In the genomic region with DNA sequence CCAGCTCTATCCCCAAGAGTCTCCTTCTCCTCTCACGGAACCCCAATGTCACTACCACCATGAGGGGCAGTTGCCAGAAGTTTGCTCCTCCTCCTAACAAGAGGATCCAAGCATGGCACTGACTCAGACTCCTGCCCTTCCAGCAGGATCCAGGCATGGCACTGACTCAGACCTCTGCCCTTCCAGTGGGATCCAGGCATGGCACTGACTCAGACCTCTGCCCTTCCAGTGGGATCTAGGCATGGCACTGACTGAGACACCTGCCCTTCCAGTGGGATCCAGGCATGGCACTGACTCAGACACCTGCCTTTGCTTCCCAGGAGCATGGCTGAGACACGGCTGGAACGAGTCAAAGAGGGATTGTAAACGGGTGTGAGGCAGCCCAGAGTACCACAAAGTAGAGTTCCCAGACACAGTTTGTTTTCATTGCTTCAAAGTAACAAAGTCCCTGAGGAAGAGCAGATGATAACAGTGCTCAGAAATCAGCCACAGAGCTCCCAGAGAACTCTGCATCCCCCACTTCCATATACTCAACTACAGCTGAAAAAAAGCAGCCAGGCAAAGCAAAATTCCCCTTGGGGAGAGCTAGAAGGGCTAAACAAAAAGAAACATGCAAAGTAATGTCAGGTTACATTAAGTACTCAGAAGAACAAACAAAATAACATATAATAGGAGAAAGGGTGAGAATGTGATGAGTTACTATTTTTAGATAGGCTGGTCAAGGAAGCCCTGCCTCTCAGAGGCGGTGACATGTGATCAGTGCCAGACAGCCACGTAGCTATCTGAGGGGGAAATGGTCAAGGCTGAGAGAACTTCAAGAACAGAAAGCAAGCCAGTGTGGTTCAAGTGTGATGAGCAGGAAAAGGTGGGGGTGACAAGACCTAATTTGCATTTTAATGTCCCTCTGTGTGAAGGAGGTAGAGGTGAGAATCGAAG, we compare ENCODE assay signal across 8 cellular contexts. TPM values are rescaled to one million over a fixed set of nuclear protein-coding genes. Genes with fewer than 3 reads are reported as not detected.
DNase-seq lines count a peak whose midpoint lies in the region; ATAC-seq and TF ChIP-seq lines count a peak whose summit lies in the region.

No MANE protein-coding gene starts in this region.

- no peaks in the 10 kb centered on the region for H3K36me3 ChIP-seq in mucosa of descending colon (ENCODE audit: low read depth)

- no peak overlapping the region for H3K4me3 ChIP-seq in mucosa of descending colon

- ATAC-seq in HG02678 (IDR thresholded peaks at IDR 0.05; ENCODE audit: unreplicated experiment) = peak; percentile 85
- ATAC-seq in activated naive CD8-positive, alpha-beta T cell treated with anti-CD3 and anti-CD28 coated beads, Interleukin-2, amount 10 ng/mL, durations not matched to agents 7 days and 5 days (ENCODE audit: low read depth) = peak; percentile 41
- ATAC-seq in mucosa of descending colon = peak; percentile 52

- peak overlapping the region; percentile 53 for H3K4me3 Mint-ChIP-seq in activated naive CD8-positive, alpha-beta T cell treated with anti-CD3 and anti-CD28 coated beads, Interleukin-2, amount 10 ng/mL, durations not matched to agents 7 days and 5 days

- H3K27me3 Mint-ChIP-seq in activated naive CD8-positive, alpha-beta T cell treated with anti-CD3 and anti-CD28 coated beads, Interleukin-2, amount 10 ng/mL, durations not matched to agents 7 days and 5 days = no peaks in the 10 kb centered on the region

- peak overlapping the region; percentile 67 for H3K27ac Mint-ChIP-seq in activated naive CD8-positive, alpha-beta T cell treated with anti-CD3 and anti-CD28 coated beads, Interleukin-2, amount 10 ng/mL, durations not matched to agents 7 days and 5 days

- H3K9me3 Mint-ChIP-seq in activated naive CD8-positive, alpha-beta T cell treated with anti-CD3 and anti-CD28 coated beads, Interleukin-2, amount 10 ng/mL, durations not matched to agents 7 days and 5 days = no peaks in the 10 kb centered on the region

- POLR2A ChIA-PET in activated naive CD8-positive, alpha-beta T cell treated with anti-CD3 and anti-CD28 coated beads, Interleukin-2, amount 10 ng/mL, durations not matched to agents 7 days and 5 days (lab: Charles Lee) = interaction anchor here (1.6 kb wide), 1 partner anchor 81 kb away, joined by 5 read pairs; no protein-coding TSS in a partner anchor

- H3K36me3 Mint-ChIP-seq in activated naive CD8-positive, alpha-beta T cell treated with anti-CD3 and anti-CD28 coated beads, Interleukin-2, amount 10 ng/mL, durations not matched to agents 7 days and 5 days = peaks cover 24% of the 10 kb centered on the region

- intact Hi-C loops in mucosa of descending colon (cut with DNase I, micrococcal nuclease) = no loop called here

- TF ChIP-seq CTCF in mucosa of descending colon (IDR thresholded peaks at IDR 0.05) = no peak

- peak; percentile 2 for DNase-seq in stimulated activated naive CD4-positive, alpha-beta T cell treated with Interleukin-2 at 50 U/mL for 16 hours (lab: John Stamatoyannopoulos, UW)
- no peak for DNase-seq in stimulated activated naive CD4-positive, alpha-beta T cell (lab: John Stamatoyannopoulos, UW)
- peak; percentile 14 for DNase-seq in NCI-H187 treated with DMSO at 0.1 percent for 48 hours (lab: John Stamatoyannopoulos, UW)
- no peak for DNase-seq in activated naive CD8-positive, alpha-beta T cell treated with anti-CD3 and anti-CD28 coated beads, Interleukin-2, amount 10 ng/mL, durations not matched to agents 7 days and 5 days
- DNase-seq in mucosa of descending colon = peak in 1 of 3 donors; percentile 48
- DNase-seq in NCI-H446 treated with DMSO at 0.1 percent for 48 hours (lab: John Stamatoyannopoulos, UW) = no peak
- DNase-seq in GOT3 (lab: John Stamatoyannopoulos, UW) = no peak

- H3K4me1 ChIP-seq in mucosa of descending colon (ENCODE audit: low read depth) = peaks cover 7% of the 10 kb centered on the region

- H3K9me3 ChIP-seq in mucosa of descending colon = no peaks in the 10 kb centered on the region

- H3K4me1 Mint-ChIP-seq in activated naive CD8-positive, alpha-beta T cell treated with anti-CD3 and anti-CD28 coated beads, Interleukin-2, amount 10 ng/mL, durations not matched to agents 7 days and 5 days = peaks cover 32% of the 10 kb centered on the region

RNA-seq across cellular contexts. Expression of gene BUB1, which starts 3.0 kb away (rescaled TPM):
- 10 to 100 TPM; 89.3 to 91.9 TPM for total RNA-seq in activated naive CD8-positive, alpha-beta T cell treated with anti-CD3 and anti-CD28 coated beads, Interleukin-2, amount 10 ng/mL, durations not matched to agents 7 days and 5 days
- total RNA-seq in mucosa of descending colon = 10 to 100 TPM in 1 of 3 donors, 1 to 10 TPM in 2; 2.3 to 18.6 (median 4.1) TPM

RNA-seq across cellular contexts. Expression of gene ACOXL, which starts 57.5 kb away (rescaled TPM):
- not detected for total RNA-seq in activated naive CD8-positive, alpha-beta T cell treated with anti-CD3 and anti-CD28 coated beads, Interleukin-2, amount 10 ng/mL, durations not matched to agents 7 days and 5 days
- 1 to 10 TPM in 1 of 3 donors, under 1 TPM in 2; 0.51 to 1.2 (median 0.87) TPM for total RNA-seq in mucosa of descending colon

Comparison
In these comparisons a context has a peak if more than half of its experiments do, and no peak if none do; other contexts are left out.
1. DNase-seq: peak in stimulated activated naive CD4-positive, alpha-beta T cell treated with Interleukin-2 at 50 U/mL for 16 hours (single experiment) and NCI-H187 treated with DMSO at 0.1 percent for 48 hours (single experiment); none in stimulated activated naive CD4-positive, alpha-beta T cell (0 of 6), activated naive CD8-positive, alpha-beta T cell treated with anti-CD3 and anti-CD28 coated beads, Interleukin-2, amount 10 ng/mL, durations not matched to agents 7 days and 5 days (single experiment), NCI-H446 treated with DMSO at 0.1 percent for 48 hours (single experiment) and GOT3 (single experiment).
2. RNA of gene BUB1, which starts 3.0 kb away (total RNA-seq): 89.3 to 91.9 TPM in activated naive CD8-positive, alpha-beta T cell treated with anti-CD3 and anti-CD28 coated beads, Interleukin-2, amount 10 ng/mL, durations not matched to agents 7 days and 5 days; 2.3 to 18.6 TPM in mucosa of descending colon; every median in the first group is over 4 times any median in the second.
3. Peak in every context shown above with its lines, with median percentiles within 50 percentile points of each other: ATAC-seq.